ENCODE assay signal across 8 cellular contexts in genomic region chr2:235605306-235605998, GRCh38.
A peak's percentile ranks its signal among the peaks of the same experiment; 100 is the strongest.
DNase-seq lines count a peak whose midpoint lies in the region; ATAC-seq and TF ChIP-seq lines count a peak whose summit lies in the region.

No MANE protein-coding gene starts in this region.

- no peak overlapping the region for H3K4me3 Mint-ChIP-seq in naive thymus-derived CD4-positive, alpha-beta T cell

- ATAC-seq in HG03097 (IDR thresholded peaks at IDR 0.05; ENCODE audit: low FRiP score, unreplicated experiment), result no peak
- ATAC-seq in naive thymus-derived CD4-positive, alpha-beta T cell, result no peak

- peaks cover 0 to 4% (median 0%) of the 10 kb centered on the region in 5 donors for H3K36me3 Mint-ChIP-seq in naive thymus-derived CD4-positive, alpha-beta T cell

- no peaks in the 10 kb centered on the region for H3K36me3 ChIP-seq in naive thymus-derived CD4-positive, alpha-beta T cell (ENCODE audit: control insufficient read depth in 2 of 3, insufficient read depth in 3 of 3, low read length in 3 of 3)

- intact Hi-C loops in naive thymus-derived CD4-positive, alpha-beta T cell (cut with micrococcal nuclease), result no loop called here

- H3K27ac Mint-ChIP-seq in naive thymus-derived CD4-positive, alpha-beta T cell, result no peak overlapping the region

- no peaks in the 10 kb centered on the region for H3K4me1 Mint-ChIP-seq in naive thymus-derived CD4-positive, alpha-beta T cell

- no peaks in the 10 kb centered on the region for H3K27me3 ChIP-seq in naive thymus-derived CD4-positive, alpha-beta T cell (ENCODE audit: control insufficient read depth in 2 of 2, insufficient read depth in 2 of 2, low read length in 2 of 2)

- H3K9me3 Mint-ChIP-seq in naive thymus-derived CD4-positive, alpha-beta T cell, result peaks cover 0 to 13% (median 4%) of the 10 kb centered on the region in 11 donors

- POLR2A ChIA-PET in naive thymus-derived CD4-positive, alpha-beta T cell (lab: Charles Lee), result interaction anchor here (0.6 kb wide), 1 partner anchor 10 kb away, joined by 3 read pairs; no protein-coding TSS in a partner anchor

- no peaks in the 10 kb centered on the region for H3K9me3 ChIP-seq in naive thymus-derived CD4-positive, alpha-beta T cell (ENCODE audit: control insufficient read depth in 2 of 3, low read length in 3 of 3)

- H3K4me1 ChIP-seq in naive thymus-derived CD4-positive, alpha-beta T cell (ENCODE audit: control insufficient read depth in 2 of 2, insufficient read depth in 2 of 2, low read length in 2 of 2), result no peaks in the 10 kb centered on the region

- TF ChIP-seq CTCF in AG09319 (IDR thresholded peaks at IDR 0.05; ENCODE audit: low read depth, low read length), result no peak
- TF ChIP-seq CTCF in astrocyte of the spinal cord (IDR thresholded peaks at IDR 0.05; ENCODE audit: low read depth, low read length), result no peak

- peaks cover 0 to 42% (median 18%) of the 10 kb centered on the region in 5 donors for H3K27me3 Mint-ChIP-seq in naive thymus-derived CD4-positive, alpha-beta T cell

- in situ Hi-C loops in astrocyte of the spinal cord (cut with HindIII; ENCODE audit: low sequenced_read_pairs), result no loop called here

- CTCF ChIA-PET in naive thymus-derived CD4-positive, alpha-beta T cell (lab: Charles Lee), result no interaction called here

- H3K4me3 ChIP-seq in astrocyte of the spinal cord (ENCODE audit: low read depth, low read length), result no peak overlapping the region
- peak overlapping the region; percentile 15 for H3K4me3 ChIP-seq in skeletal muscle cell (ENCODE audit: low read depth, low read length)
- no peak overlapping the region for H3K4me3 ChIP-seq in naive thymus-derived CD4-positive, alpha-beta T cell (ENCODE audit: low read length)

- DNase-seq in AG09319 (ENCODE audit: extremely low read depth, low read depth) (peak; percentile 96), NCI-H146 (lab: John Stamatoyannopoulos, UW) (peak; percentile 89), astrocyte of the spinal cord (ENCODE audit: low read depth, low spot score) (peak; percentile 94), hepatic stellate cell (ENCODE audit: low spot score) (peak; percentile 90), skeletal muscle cell (ENCODE audit: low read depth) (peak; percentile 97), germinal center (ENCODE audit: low spot score) (no peak)
- DNase-seq in naive thymus-derived CD4-positive, alpha-beta T cell, result no peak

- no peak overlapping the region for H3K27ac ChIP-seq in naive thymus-derived CD4-positive, alpha-beta T cell (ENCODE audit: low read depth, low read length)

Comparison
In these comparisons a context has a peak if more than half of its experiments do, and no peak if none do; other contexts are left out.
1. DNase-seq: peak in AG09319 (single experiment), NCI-H146 (single experiment), astrocyte of the spinal cord (single experiment), hepatic stellate cell (single experiment) and skeletal muscle cell (single experiment); none in naive thymus-derived CD4-positive, alpha-beta T cell (0 of 9) and germinal center (single experiment).